8 cellular contexts compared by ENCODE assay signal in the genomic region with DNA sequence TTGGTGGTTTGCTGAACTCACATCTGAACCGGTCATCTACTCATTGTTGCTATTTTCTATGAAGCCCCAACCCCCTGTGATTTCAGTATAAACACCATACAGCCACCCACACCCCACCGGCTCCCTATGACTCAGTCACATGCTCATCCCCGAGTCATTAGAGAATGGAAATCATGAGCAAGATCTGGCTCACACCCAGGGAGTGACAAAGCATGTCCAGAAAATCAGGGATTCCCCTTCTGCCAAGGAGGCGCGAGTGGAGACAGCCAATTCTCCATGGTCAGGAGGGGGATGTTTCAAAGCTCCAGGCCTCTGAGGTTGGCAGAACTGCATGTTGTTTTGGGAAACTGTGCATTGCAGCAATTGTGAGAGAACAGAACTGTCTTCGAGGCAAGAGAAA.
A peak's percentile ranks its signal among the peaks of the same experiment; 100 is the strongest.
DNase-seq lines count a peak whose midpoint lies in the region; ATAC-seq and TF ChIP-seq lines count a peak whose summit lies in the region.

No MANE protein-coding gene starts in this region.

- H3K4me1 Mint-ChIP-seq in naive thymus-derived CD8-positive, alpha-beta T cell, result no peaks in the 10 kb centered on the region

- POLR2A ChIA-PET in naive thymus-derived CD8-positive, alpha-beta T cell (lab: Charles Lee), result no interaction called here

- ATAC-seq in esophagus mucosa (peak; percentile 91), omental fat pad (ENCODE audit: low FRiP score) (peak; percentile 89), GM19351 (IDR thresholded peaks at IDR 0.05; ENCODE audit: unreplicated experiment) (no peak), HG03039 (IDR thresholded peaks at IDR 0.05; ENCODE audit: unreplicated experiment) (no peak)
- ATAC-seq in naive thymus-derived CD8-positive, alpha-beta T cell, result no peak

- no peak overlapping the region for H3K4me3 ChIP-seq in AG10803 (ENCODE audit: low read length)

- H3K36me3 Mint-ChIP-seq in naive thymus-derived CD8-positive, alpha-beta T cell, result peaks cover 0 to 9% (median 0%) of the 10 kb centered on the region in 3 donors

- H3K27me3 Mint-ChIP-seq in naive thymus-derived CD8-positive, alpha-beta T cell, result peaks cover 0 to 1% (median 0%) of the 10 kb centered on the region in 5 donors

- DNase-seq in AG10803 (ENCODE audit: low read depth), result peak; percentile 96
- peak; percentile 99 for DNase-seq in M059J (ENCODE audit: low read depth)
- peak; percentile 72 for DNase-seq in omental fat pad (ENCODE audit: low spot score)
- no peak for DNase-seq in naive thymus-derived CD8-positive, alpha-beta T cell
- no peak for DNase-seq in stimulated activated CD4-positive, alpha-beta T cell treated with anti-CD3 and anti-CD28 coated beads, Interleukin-4, amount 100 ng/mL, for 24 hours

- TF ChIP-seq CTCF in AG10803 (conservative IDR thresholded peaks at IDR 0.05; ENCODE audit: low read length) (no peak), omental fat pad (IDR thresholded peaks at IDR 0.05) (no peak)

- no peak overlapping the region for H3K27ac Mint-ChIP-seq in naive thymus-derived CD8-positive, alpha-beta T cell

- peaks cover 0 to 30% (median 10%) of the 10 kb centered on the region in 9 donors for H3K9me3 Mint-ChIP-seq in naive thymus-derived CD8-positive, alpha-beta T cell

- no peak overlapping the region for H3K4me3 Mint-ChIP-seq in naive thymus-derived CD8-positive, alpha-beta T cell

Comparison
In these comparisons a context has a peak if more than half of its experiments do, and no peak if none do; other contexts are left out.
1. DNase-seq: peak in AG10803 (single experiment), M059J (single experiment) and omental fat pad (single experiment); none in naive thymus-derived CD8-positive, alpha-beta T cell (0 of 10) and stimulated activated CD4-positive, alpha-beta T cell treated with anti-CD3 and anti-CD28 coated beads, Interleukin-4, amount 100 ng/mL, for 24 hours (single experiment).
2. ATAC-seq: peak in esophagus mucosa (single experiment) and omental fat pad (single experiment); none in GM19351 (single experiment), naive thymus-derived CD8-positive, alpha-beta T cell (0 of 2) and HG03039 (single experiment).